ENCODE assay signal across 1 cellular context in genomic region chr17:29619251-29619650, GRCh38.
TF ChIP-seq lines count a peak whose summit lies in the region.

No MANE protein-coding gene starts in this region.

TF ChIP-seq in endothelial cell of umbilical vein, 7 proteins besides CTCF, POLR2A, EP300 and RAD21:
- TF ChIP-seq FOS (IDR thresholded peaks at IDR 0.05; ENCODE audit: borderline replicate concordance, insufficient read depth, low read length) (no peak), GATA2 (IDR thresholded peaks at IDR 0.05; ENCODE audit: insufficient read depth, insufficient read length, low read depth, low read length) (no peak), EZH2 (IDR thresholded peaks at IDR 0.05; ENCODE audit: borderline replicate concordance, low read depth, low read length, severe bottlenecking) (no peak), POLR2AphosphoS5 (IDR thresholded peaks at IDR 0.05; ENCODE audit: insufficient read depth, low read depth, low read length) (no peak), JUN (IDR thresholded peaks at IDR 0.05; ENCODE audit: borderline replicate concordance, insufficient read depth, insufficient read length, low read depth) (no peak), MYC (IDR thresholded peaks at IDR 0.05; ENCODE audit: low read depth, low read length) (no peak)
- TF ChIP-seq, protein P1, sequence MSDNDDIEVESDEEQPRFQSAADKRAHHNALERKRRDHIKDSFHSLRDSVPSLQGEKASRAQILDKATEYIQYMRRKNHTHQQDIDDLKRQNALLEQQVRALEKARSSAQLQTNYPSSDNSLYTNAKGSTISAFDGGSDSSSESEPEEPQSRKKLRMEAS (IDR thresholded peaks at IDR 0.05; ENCODE audit: insufficient read depth, insufficient read length) = no peak
TF ChIP-seq in endothelial cell of umbilical vein: peak in this region for 0.
